Comparison of ENCODE assay signal across 1 cellular context in the genomic region with DNA sequence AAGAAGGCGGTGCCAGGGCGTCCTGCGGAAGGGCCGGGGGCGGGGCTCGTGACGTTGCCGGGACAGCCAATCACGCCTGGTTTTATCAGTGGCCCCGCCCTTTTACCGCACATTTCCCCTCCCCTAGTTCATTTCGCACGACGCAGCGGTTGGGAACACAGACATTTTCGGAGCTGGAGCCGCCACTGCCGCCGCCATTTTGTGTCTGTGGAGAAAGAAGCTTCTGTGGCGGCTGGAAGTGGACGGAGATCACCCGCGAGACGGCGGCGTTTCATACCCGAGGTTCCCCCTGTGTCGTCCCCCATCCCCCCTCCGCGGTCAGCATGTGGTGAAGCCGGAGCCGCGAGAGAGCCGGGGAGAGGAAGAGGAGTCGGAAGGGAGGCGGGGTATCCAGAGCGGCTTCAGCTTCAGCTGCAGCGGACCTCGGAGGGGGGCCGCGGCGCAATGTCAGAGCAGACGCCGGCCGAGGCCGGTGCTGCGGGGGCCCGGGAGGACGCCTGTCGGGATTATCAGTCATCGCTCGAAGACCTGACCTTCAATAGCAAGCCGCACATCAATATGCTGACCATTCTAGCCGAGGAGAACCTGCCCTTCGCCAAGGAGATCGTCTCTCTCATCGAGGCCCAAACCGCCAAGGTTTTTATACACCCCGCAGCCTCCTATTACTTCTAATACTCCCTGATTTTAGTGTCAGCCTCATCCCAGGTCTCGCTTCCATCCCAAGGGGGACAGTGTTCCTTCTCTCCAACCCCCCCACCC.
A peak's percentile ranks its signal among the peaks of the same experiment; 100 is the strongest.
TF ChIP-seq lines count a peak whose summit lies in the region.

A gene with protein sequence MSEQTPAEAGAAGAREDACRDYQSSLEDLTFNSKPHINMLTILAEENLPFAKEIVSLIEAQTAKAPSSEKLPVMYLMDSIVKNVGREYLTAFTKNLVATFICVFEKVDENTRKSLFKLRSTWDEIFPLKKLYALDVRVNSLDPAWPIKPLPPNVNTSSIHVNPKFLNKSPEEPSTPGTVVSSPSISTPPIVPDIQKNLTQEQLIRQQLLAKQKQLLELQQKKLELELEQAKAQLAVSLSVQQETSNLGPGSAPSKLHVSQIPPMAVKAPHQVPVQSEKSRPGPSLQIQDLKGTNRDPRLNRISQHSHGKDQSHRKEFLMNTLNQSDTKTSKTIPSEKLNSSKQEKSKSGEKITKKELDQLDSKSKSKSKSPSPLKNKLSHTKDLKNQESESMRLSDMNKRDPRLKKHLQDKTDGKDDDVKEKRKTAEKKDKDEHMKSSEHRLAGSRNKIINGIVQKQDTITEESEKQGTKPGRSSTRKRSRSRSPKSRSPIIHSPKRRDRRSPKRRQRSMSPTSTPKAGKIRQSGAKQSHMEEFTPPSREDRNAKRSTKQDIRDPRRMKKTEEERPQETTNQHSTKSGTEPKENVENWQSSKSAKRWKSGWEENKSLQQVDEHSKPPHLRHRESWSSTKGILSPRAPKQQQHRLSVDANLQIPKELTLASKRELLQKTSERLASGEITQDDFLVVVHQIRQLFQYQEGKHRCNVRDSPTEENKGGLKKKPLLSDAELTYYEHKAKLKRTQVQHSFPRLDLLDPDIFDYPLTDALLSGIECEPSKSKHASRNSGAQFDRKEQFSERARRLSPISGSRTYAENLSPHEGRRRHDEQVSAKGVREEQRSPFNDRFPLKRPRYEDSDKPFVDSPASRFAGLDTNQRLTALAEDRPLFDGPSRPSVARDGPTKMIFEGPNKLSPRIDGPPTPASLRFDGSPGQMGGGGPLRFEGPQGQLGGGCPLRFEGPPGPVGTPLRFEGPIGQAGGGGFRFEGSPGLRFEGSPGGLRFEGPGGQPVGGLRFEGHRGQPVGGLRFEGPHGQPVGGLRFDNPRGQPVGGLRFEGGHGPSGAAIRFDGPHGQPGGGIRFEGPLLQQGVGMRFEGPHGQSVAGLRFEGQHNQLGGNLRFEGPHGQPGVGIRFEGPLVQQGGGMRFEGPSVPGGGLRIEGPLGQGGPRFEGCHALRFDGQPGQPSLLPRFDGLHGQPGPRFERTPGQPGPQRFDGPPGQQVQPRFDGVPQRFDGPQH (N-terminal part only) (plus strand): TSS at position 136 of the 759 bp plus-strand sequence. CDS start 309 bp downstream, at position 445.

TF ChIP-seq in HepG2, 621 proteins besides CTCF, POLR2A, EP300 and RAD21 (continued from another document and continues in another):
- TF ChIP-seq, protein P1, sequence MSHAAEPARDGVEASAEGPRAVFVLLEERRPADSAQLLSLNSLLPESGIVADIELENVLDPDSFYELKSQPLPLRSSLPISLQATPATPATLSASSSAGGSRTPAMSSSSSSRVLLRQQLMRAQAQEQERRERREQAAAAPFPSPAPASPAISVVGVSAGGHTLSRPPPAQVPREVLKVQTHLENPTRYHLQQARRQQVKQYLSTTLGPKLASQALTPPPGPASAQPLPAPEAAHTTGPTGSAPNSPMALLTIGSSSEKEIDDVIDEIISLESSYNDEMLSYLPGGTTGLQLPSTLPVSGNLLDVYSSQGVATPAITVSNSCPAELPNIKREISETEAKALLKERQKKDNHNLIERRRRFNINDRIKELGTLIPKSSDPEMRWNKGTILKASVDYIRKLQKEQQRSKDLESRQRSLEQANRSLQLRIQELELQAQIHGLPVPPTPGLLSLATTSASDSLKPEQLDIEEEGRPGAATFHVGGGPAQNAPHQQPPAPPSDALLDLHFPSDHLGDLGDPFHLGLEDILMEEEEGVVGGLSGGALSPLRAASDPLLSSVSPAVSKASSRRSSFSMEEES (CRISPR knock-in tag; IDR thresholded peaks at IDR 0.05), result peak; percentile 65
- TF ChIP-seq ZNF564 (CRISPR knock-in tag; IDR thresholded peaks at IDR 0.05) (no peak), AGO1 (IDR thresholded peaks at IDR 0.05; ENCODE audit: low read depth, low read length, poor library complexity, severe bottlenecking) (peak; percentile 51), ZNF17 (CRISPR knock-in tag; IDR thresholded peaks at IDR 0.05) (no peak), MIER2 (CRISPR knock-in tag; IDR thresholded peaks at IDR 0.05) (0 out of 2 replicates have a peak, but pooled peaks have one; percentile 52), ZNF652 (CRISPR knock-in tag; IDR thresholded peaks at IDR 0.05; ENCODE audit: borderline replicate concordance, low read depth) (no peak; the same call in 1 of the 2 replicates), ZSCAN9 (CRISPR knock-in tag; IDR thresholded peaks at IDR 0.05; ENCODE audit: borderline replicate concordance) (peak; percentile 80; the same call in 1 of the 2 replicates), RBM22 (optimal IDR thresholded peaks at IDR 0.05; ENCODE audit: low read length) (no peak), GABPB1 (CRISPR knock-in tag; IDR thresholded peaks at IDR 0.05) (peak; percentile 78), ZNF329 (CRISPR knock-in tag; IDR thresholded peaks at IDR 0.05; ENCODE audit: low read depth) (0 out of 2 replicates have a peak, but pooled peaks have one; percentile 46), MTA1 (CRISPR knock-in tag; IDR thresholded peaks at IDR 0.05; ENCODE audit: borderline replicate concordance) (no peak), ZNF446 (CRISPR knock-in tag; IDR thresholded peaks at IDR 0.05) (peak; percentile 86), KDM5A (IDR thresholded peaks at IDR 0.05; ENCODE audit: borderline replicate concordance, low read length) (peak; percentile 63; the same call in 1 of the 2 replicates), SRSF4 (IDR thresholded peaks at IDR 0.05; ENCODE audit: low read depth, low read length, poor library complexity, severe bottlenecking) (no peak), KDM3A (CRISPR knock-in tag; IDR thresholded peaks at IDR 0.05; ENCODE audit: low read depth) (0 out of 2 replicates have a peak, but pooled peaks have one; percentile 57), ATF1 (CRISPR knock-in tag; IDR thresholded peaks at IDR 0.05) (peak; percentile 36), ZNF160 (CRISPR knock-in tag; IDR thresholded peaks at IDR 0.05) (peak; percentile 67; the same call in 1 of the 2 replicates), HDAC1 (CRISPR knock-in tag; IDR thresholded peaks at IDR 0.05) (peak; percentile 55), ZNF878 (CRISPR knock-in tag; IDR thresholded peaks at IDR 0.05) (no peak), MEIS2 (CRISPR knock-in tag; IDR thresholded peaks at IDR 0.05) (peak; percentile 38; the same call in 1 of the 2 replicates), SALL2 (CRISPR knock-in tag; IDR thresholded peaks at IDR 0.05) (0 out of 2 replicates have a peak, but pooled peaks have one; percentile 50), SALL1 (CRISPR knock-in tag; IDR thresholded peaks at IDR 0.05) (peak; percentile 58; the same call in 1 of the 2 replicates), PITX1 (CRISPR knock-in tag; IDR thresholded peaks at IDR 0.05) (no peak), ZNF563 (CRISPR knock-in tag; IDR thresholded peaks at IDR 0.05) (peak; percentile 71), CHCHD3 (CRISPR knock-in tag; IDR thresholded peaks at IDR 0.05) (0 out of 2 replicates have a peak, but pooled peaks have one; percentile 12), ZNF766 (CRISPR knock-in tag; IDR thresholded peaks at IDR 0.05; ENCODE audit: borderline replicate concordance) (peak; percentile 76; the same call in 1 of the 2 replicates), KLF6 (CRISPR knock-in tag; IDR thresholded peaks at IDR 0.05) (peak; percentile 82; the same call in 1 of the 2 replicates), RBM39 (IDR thresholded peaks at IDR 0.05; ENCODE audit: low read depth, low read length, poor library complexity, severe bottlenecking) (peak; percentile 87), ARNT2 (CRISPR knock-in tag; IDR thresholded peaks at IDR 0.05; ENCODE audit: low read depth) (peak; percentile 39; the same call in 1 of the 2 replicates), NFATC3 (CRISPR knock-in tag; IDR thresholded peaks at IDR 0.05) (peak; percentile 17; the same call in 1 of the 2 replicates)
- TF ChIP-seq, protein P2, sequence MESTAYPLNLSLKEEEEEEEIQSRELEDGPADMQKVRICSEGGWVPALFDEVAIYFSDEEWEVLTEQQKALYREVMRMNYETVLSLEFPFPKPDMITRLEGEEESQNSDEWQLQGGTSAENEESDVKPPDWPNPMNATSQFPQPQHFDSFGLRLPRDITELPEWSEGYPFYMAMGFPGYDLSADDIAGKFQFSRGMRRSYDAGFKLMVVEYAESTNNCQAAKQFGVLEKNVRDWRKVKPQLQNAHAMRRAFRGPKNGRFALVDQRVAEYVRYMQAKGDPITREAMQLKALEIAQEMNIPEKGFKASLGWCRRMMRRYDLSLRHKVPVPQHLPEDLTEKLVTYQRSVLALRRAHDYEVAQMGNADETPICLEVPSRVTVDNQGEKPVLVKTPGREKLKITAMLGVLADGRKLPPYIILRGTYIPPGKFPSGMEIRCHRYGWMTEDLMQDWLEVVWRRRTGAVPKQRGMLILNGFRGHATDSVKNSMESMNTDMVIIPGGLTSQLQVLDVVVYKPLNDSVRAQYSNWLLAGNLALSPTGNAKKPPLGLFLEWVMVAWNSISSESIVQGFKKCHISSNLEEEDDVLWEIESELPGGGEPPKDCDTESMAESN (CRISPR knock-in tag; conservative IDR thresholded peaks at IDR 0.05), result peak; percentile 58
- TF ChIP-seq, protein P3, sequence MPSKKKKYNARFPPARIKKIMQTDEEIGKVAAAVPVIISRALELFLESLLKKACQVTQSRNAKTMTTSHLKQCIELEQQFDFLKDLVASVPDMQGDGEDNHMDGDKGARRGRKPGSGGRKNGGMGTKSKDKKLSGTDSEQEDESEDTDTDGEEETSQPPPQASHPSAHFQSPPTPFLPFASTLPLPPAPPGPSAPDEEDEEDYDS (CRISPR knock-in tag; IDR thresholded peaks at IDR 0.05), result peak; percentile 95
- TF ChIP-seq, protein P4, sequence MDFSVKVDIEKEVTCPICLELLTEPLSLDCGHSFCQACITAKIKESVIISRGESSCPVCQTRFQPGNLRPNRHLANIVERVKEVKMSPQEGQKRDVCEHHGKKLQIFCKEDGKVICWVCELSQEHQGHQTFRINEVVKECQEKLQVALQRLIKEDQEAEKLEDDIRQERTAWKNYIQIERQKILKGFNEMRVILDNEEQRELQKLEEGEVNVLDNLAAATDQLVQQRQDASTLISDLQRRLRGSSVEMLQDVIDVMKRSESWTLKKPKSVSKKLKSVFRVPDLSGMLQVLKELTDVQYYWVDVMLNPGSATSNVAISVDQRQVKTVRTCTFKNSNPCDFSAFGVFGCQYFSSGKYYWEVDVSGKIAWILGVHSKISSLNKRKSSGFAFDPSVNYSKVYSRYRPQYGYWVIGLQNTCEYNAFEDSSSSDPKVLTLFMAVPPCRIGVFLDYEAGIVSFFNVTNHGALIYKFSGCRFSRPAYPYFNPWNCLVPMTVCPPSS (IDR thresholded peaks at IDR 0.05), result no peak
- TF ChIP-seq, protein P5, sequence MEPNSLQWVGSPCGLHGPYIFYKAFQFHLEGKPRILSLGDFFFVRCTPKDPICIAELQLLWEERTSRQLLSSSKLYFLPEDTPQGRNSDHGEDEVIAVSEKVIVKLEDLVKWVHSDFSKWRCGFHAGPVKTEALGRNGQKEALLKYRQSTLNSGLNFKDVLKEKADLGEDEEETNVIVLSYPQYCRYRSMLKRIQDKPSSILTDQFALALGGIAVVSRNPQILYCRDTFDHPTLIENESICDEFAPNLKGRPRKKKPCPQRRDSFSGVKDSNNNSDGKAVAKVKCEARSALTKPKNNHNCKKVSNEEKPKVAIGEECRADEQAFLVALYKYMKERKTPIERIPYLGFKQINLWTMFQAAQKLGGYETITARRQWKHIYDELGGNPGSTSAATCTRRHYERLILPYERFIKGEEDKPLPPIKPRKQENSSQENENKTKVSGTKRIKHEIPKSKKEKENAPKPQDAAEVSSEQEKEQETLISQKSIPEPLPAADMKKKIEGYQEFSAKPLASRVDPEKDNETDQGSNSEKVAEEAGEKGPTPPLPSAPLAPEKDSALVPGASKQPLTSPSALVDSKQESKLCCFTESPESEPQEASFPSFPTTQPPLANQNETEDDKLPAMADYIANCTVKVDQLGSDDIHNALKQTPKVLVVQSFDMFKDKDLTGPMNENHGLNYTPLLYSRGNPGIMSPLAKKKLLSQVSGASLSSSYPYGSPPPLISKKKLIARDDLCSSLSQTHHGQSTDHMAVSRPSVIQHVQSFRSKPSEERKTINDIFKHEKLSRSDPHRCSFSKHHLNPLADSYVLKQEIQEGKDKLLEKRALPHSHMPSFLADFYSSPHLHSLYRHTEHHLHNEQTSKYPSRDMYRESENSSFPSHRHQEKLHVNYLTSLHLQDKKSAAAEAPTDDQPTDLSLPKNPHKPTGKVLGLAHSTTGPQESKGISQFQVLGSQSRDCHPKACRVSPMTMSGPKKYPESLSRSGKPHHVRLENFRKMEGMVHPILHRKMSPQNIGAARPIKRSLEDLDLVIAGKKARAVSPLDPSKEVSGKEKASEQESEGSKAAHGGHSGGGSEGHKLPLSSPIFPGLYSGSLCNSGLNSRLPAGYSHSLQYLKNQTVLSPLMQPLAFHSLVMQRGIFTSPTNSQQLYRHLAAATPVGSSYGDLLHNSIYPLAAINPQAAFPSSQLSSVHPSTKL (CRISPR knock-in tag; IDR thresholded peaks at IDR 0.05), result peak; percentile 18; the same call in 1 of the 2 replicates
- TF ChIP-seq, protein P6, sequence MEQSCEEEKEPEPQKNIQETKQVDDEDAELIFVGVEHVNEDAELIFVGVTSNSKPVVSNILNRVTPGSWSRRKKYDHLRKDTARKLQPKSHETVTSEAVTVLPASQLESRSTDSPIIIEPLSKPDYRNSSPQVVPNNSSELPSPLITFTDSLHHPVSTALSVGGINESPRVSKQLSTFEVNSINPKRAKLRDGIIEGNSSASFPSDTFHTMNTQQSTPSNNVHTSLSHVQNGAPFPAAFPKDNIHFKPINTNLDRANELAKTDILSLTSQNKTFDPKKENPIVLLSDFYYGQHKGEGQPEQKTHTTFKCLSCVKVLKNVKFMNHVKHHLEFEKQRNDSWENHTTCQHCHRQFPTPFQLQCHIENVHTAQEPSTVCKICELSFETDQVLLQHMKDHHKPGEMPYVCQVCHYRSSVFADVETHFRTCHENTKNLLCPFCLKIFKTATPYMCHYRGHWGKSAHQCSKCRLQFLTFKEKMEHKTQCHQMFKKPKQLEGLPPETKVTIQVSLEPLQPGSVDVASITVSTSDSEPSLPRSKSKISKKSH (CRISPR knock-in tag; IDR thresholded peaks at IDR 0.05; ENCODE audit: borderline replicate concordance), result 0 out of 2 replicates have a peak, but pooled peaks have one; percentile 52
- TF ChIP-seq, protein P7, sequence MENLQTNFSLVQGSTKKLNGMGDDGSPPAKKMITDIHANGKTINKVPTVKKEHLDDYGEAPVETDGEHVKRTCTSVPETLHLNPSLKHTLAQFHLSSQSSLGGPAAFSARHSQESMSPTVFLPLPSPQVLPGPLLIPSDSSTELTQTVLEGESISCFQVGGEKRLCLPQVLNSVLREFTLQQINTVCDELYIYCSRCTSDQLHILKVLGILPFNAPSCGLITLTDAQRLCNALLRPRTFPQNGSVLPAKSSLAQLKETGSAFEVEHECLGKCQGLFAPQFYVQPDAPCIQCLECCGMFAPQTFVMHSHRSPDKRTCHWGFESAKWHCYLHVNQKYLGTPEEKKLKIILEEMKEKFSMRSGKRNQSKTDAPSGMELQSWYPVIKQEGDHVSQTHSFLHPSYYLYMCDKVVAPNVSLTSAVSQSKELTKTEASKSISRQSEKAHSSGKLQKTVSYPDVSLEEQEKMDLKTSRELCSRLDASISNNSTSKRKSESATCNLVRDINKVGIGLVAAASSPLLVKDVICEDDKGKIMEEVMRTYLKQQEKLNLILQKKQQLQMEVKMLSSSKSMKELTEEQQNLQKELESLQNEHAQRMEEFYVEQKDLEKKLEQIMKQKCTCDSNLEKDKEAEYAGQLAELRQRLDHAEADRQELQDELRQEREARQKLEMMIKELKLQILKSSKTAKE (CRISPR knock-in tag; IDR thresholded peaks at IDR 0.05; ENCODE audit: borderline replicate concordance), result no peak
- TF ChIP-seq, protein P8, sequence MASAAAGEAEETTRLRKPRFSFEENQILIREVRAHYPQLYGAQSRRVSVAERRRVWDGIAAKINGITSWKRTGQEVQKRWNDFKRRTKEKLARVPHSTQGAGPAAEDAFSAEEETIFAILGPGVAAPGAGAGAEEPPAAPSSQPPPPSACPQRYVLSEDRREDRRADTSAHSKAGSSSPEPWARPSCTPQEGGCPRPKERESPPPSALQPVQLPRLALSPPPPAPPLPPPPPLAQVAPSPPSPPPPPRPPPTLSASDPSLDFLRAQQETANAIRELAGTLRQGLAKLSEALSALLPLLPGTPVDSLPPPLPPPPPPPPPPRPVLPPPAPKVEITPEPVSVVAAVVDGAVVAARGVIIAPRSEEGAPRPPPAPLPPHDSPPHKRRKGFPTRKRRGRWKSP (CRISPR knock-in tag; IDR thresholded peaks at IDR 0.05), result peak; percentile 83; the same call in 1 of the 2 replicates
